ENCODE assay signal across 28 cellular contexts in the genomic region with DNA sequence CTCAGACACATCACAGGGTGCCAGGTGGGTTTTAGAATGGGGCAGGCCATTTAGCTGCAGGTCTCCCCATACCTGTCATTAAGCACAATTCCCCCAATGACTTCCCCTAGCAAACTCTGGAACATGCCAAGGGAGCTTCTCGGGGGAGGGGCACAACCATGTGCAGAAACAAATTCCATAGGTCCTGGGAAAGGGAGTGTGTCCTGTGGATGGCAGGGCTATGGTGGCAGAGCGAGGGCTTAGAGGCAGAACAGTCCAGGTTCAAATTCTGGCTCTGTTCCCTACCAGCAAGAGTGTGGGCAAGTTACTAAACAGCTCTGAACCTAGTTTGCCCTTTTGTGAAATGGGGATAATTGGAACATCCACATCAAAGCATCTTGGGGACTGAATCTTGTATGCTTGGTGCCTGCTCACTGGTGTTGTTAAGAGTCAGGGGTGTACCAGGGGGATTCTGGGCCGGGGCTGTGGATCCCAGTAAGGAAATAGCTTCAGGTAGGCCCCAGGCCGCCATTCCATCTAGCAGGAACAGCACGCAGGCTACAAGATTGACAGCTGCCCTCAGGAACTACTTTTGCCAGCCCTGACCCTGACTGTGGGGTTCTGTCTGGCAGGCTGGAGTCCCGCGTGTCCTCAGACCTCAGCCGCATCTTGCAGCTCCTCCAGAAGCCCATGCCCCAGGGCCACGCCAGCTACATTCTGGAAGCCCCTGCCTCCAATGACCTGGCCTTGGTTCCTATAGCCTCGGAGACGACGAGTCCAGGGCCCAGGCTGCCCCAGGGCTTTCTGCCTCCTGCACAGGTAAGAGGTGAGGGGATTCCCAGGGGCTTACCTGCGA. TPM values are rescaled to one million over a fixed set of nuclear protein-coding genes. Genes with fewer than 3 reads are reported as not detected.
DNase-seq lines count a peak whose midpoint lies in the region; ATAC-seq and TF ChIP-seq lines count a peak whose summit lies in the region.
"Had no signal": no experiment of that assay in that cellular context is flagged by ENCODE, and none has a peak within 500 bp of the region (broad histone marks: within the 10 kb centered on the region; RNA-seq: fewer than 3 reads in every experiment).

No MANE protein-coding gene starts in this region.

- WGBS in right lobe of liver (ENCODE audit: insufficient coverage, low coverage, low lambda C conversion rate, missing lambda C conversion rate): 93% methylated on average over 2 of the region's 13 CpGs

- no peaks in the 10 kb centered on the region for H3K36me3 ChIP-seq in BLaER1 treated with 17β-estradiol and CSF1 and Interleukin-3, amounts not matched to agents 10 nM and 100 nM
- no peaks in the 10 kb centered on the region for H3K36me3 ChIP-seq in right lobe of liver
- H3K36me3 ChIP-seq: colonic mucosa, ovary, SJCRH30, stomach, thyroid gland had no signal

- peak overlapping the region in 6 of 11 experiments; percentile 9 to 49 (median 38); a peak in 10 of 22 replicates for H3K4me2 ChIP-seq in BLaER1 treated with 17β-estradiol and CSF1 and Interleukin-3, amounts not matched to agents 10 nM and 100 nM
- H3K4me2 ChIP-seq: A549, smooth muscle cell had no signal

- intact Hi-C loops in right lobe of liver (cut with DNase I) (no loop called here), Right ventricle myocardium superior (cut with DNase I) (no loop called here)

- ATAC-seq in right lobe of liver: no peak
- no peak for ATAC-seq in Right ventricle myocardium superior (ENCODE audit: poor library complexity)
- ATAC-seq: A549; activated CD4-positive, CD25-positive, alpha-beta regulatory T cell treated with anti-CD3 and anti-CD28 coated beads, Interleukin-2, amount 50 U/mL, for 24 hours; effector memory CD8-positive, alpha-beta T cell had no signal

- no peak for TF ChIP-seq CTCF in right lobe of liver (IDR thresholded peaks at IDR 0.05)

- H3K27ac ChIP-seq in BLaER1 treated with 17β-estradiol and CSF1 and Interleukin-3, amounts not matched to agents 10 nM and 100 nM: no peak overlapping the region
- H3K27ac ChIP-seq in right lobe of liver: no peak overlapping the region
- H3K27ac ChIP-seq: A549, colonic mucosa, ovary, SJCRH30, stomach, thyroid gland had no signal

- H3K4me1 ChIP-seq in BLaER1 treated with 17β-estradiol and CSF1 and Interleukin-3, amounts not matched to agents 10 nM and 100 nM: peaks cover 12 to 39% (median 32%) of the 10 kb centered on the region in 10 experiments
- peaks cover 0 to 7% (median 0%) of the 10 kb centered on the region in 4 donors for H3K4me1 ChIP-seq in right lobe of liver
- H3K4me1 ChIP-seq: colonic mucosa, SJCRH30 had no signal

- H3K4me3 ChIP-seq in BLaER1 treated with 17β-estradiol and CSF1 and Interleukin-3, amounts not matched to agents 10 nM and 100 nM: no peak overlapping the region
- no peak overlapping the region for H3K4me3 ChIP-seq in right lobe of liver
- H3K4me3 ChIP-seq: A549, colonic mucosa, lung, ovary, SJCRH30, smooth muscle cell, stomach, thyroid gland had no signal

- H3K9ac ChIP-seq in BLaER1 treated with 17β-estradiol and CSF1 and Interleukin-3, amounts not matched to agents 10 nM and 100 nM: no peak overlapping the region; a peak in 1 of 22 replicates

- no peaks in the 10 kb centered on the region for H4K20me1 ChIP-seq in BLaER1 treated with 17β-estradiol and CSF1 and Interleukin-3, amounts not matched to agents 10 nM and 100 nM

- no peak for TF ChIP-seq POLR2A in right lobe of liver (IDR thresholded peaks at IDR 0.05)

- DNase-seq in SK-N-DZ (ENCODE audit: low spot score) (peak; percentile 7), right lobe of liver (peak in 2 of 3 donors; percentile 27 to 40), Right ventricle myocardium superior (no peak), SW480 (ENCODE audit: low spot score) (no peak)
- DNase-seq in activated CD4-positive, alpha-beta T cell treated with anti-CD3 and anti-CD28 coated beads for 4 hours: no peak
- DNase-seq: activated CD4-positive, alpha-beta memory T cell treated with anti-CD3 and anti-CD28 coated beads for 36 hours; anterior cingulate cortex; CD8-positive, alpha-beta memory T cell; colonic mucosa; effector memory CD8-positive, alpha-beta T cell; HCEC 1CT; KG1; MM.1S; NCI-H1417; NCI-H82; retina; stimulated activated CD4-positive, alpha-beta T cell treated with anti-CD3 and anti-CD28 coated beads, Interleukin-2, amount 100 ng/mL, for 24 hours; stomach; thyroid gland had no signal

- H3K27me3 ChIP-seq in BLaER1 treated with 17β-estradiol and CSF1 and Interleukin-3, amounts not matched to agents 10 nM and 100 nM: peaks cover 0 to under 1% (median 0%) of the 10 kb centered on the region in 11 experiments; a peak in 3 of 22 replicates
- H3K27me3 ChIP-seq in right lobe of liver: no peaks in the 10 kb centered on the region
- H3K27me3 ChIP-seq: ovary, SJCRH30, thyroid gland had no signal

- H3K9me3 ChIP-seq in BLaER1 treated with 17β-estradiol and CSF1 and Interleukin-3, amounts not matched to agents 10 nM and 100 nM (replicated peaks in 1 of 11): no peaks in the 10 kb centered on the region
- H3K9me3 ChIP-seq in right lobe of liver: no peaks in the 10 kb centered on the region
- H3K9me3 ChIP-seq: A549, colonic mucosa, ovary, SJCRH30, stomach, thyroid gland had no signal

RNA-seq across cellular contexts. Expression of gene DCAF7, which starts 5.6 kb away (rescaled TPM):
- 87.3 and 103 TPM in 2 replicates for polyA plus RNA-seq in SK-N-DZ (2014; cell fraction: cytosol; rRNA removed)
- polyA plus RNA-seq in SK-N-DZ (2014; cell fraction: nucleus; rRNA removed): 30.7 and 32.7 TPM in 2 replicates
- total RNA-seq in right lobe of liver (10 to 100 TPM; 14.9 to 31.0 (median 26.7) TPM), Right ventricle myocardium superior (35.5 TPM)

RNA-seq across cellular contexts. Expression of gene KCNH6, which starts 21.5 kb away (rescaled TPM):
- polyA plus RNA-seq in SK-N-DZ (2014; cell fraction: cytosol; rRNA removed): 0.10 TPM in 1 of 2 replicates, not detected in the other
- 0.06 TPM in 1 of 2 replicates, not detected in the other for polyA plus RNA-seq in SK-N-DZ (2014; cell fraction: nucleus; rRNA removed)
- not detected for total RNA-seq in right lobe of liver
- total RNA-seq in Right ventricle myocardium superior: not detected
- total RNA-seq: activated CD4-positive, alpha-beta memory T cell treated with anti-CD3 and anti-CD28 coated beads for 36 hours; bronchial epithelial cell; CD8-positive, alpha-beta memory T cell; mucosa of gallbladder; SJCRH30; smooth muscle cell had no signal
- polyA plus RNA-seq: A549; CD8-positive, alpha-beta memory T cell; ovary; smooth muscle cell had no signal

RNA-seq across cellular contexts. Expression of gene TACO1, which starts 56.0 kb away (rescaled TPM):
- polyA plus RNA-seq in SK-N-DZ (2014; cell fraction: cytosol; rRNA removed): 21.5 and 26.4 TPM in 2 replicates
- polyA plus RNA-seq in SK-N-DZ (2014; cell fraction: nucleus; rRNA removed): 13.9 and 21.1 TPM in 2 replicates
- 10 to 100 TPM; 30.6 to 46.7 (median 35.5) TPM for total RNA-seq in right lobe of liver
- 43.1 TPM for total RNA-seq in Right ventricle myocardium superior

Comparison
In these comparisons a context has a peak if more than half of its experiments do, and no peak if none do; other contexts are left out.
1. DNase-seq: peak in SK-N-DZ (single experiment) and right lobe of liver (2 of 3); none in Right ventricle myocardium superior (single experiment), activated CD4-positive, alpha-beta T cell treated with anti-CD3 and anti-CD28 coated beads for 4 hours (0 of 2) and SW480 (single experiment).